In genomic region chr7:89605362-89605761, GRCh38 we compare ENCODE assay signal across 1 cellular context.
TF ChIP-seq lines count a peak whose summit lies in the region.

No MANE protein-coding gene starts in this region.

TF ChIP-seq in WTC11, 78 proteins besides CTCF, POLR2A, EP300 and RAD21 (continued from another document):
- TF ChIP-seq RELA (CRISPR knock-in tag; IDR thresholded peaks at IDR 0.05; ENCODE audit: borderline replicate concordance): no peak
- TF ChIP-seq USF1 (CRISPR knock-in tag; IDR thresholded peaks at IDR 0.05): no peak
- TF ChIP-seq MXD4 (CRISPR knock-in tag; IDR thresholded peaks at IDR 0.05; ENCODE audit: borderline replicate concordance): no peak
- no peak for TF ChIP-seq ZNF281 (CRISPR knock-in tag; IDR thresholded peaks at IDR 0.05)
- no peak for TF ChIP-seq JAZF1 (CRISPR knock-in tag; IDR thresholded peaks at IDR 0.05)
- no peak for TF ChIP-seq IRF1 (CRISPR knock-in tag; IDR thresholded peaks at IDR 0.05)
